In the genomic region with DNA sequence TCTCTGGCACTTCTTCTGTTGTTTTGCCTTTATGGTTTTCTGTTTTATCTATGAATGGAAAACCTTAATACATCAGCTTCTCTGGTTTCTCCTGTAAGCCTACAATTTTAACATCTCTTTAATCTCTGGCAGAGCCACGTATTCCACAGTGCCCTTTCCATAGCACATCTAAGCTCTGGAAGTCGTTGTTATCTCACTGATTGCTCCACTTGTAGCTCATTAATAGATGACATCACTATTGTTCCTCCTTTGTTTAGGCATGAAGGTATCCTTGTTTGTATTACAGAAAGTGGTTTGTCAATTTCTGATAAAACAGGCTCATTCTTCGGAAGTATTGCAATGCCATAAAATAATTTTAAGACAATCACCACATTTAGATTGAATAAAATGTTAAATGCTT, we compare ENCODE assay signal across 25 cellular contexts.
A peak's percentile ranks its signal among the peaks of the same experiment; 100 is the strongest.
DNase-seq lines count a peak whose midpoint lies in the region; ATAC-seq, FAIRE-seq and TF ChIP-seq lines count a peak whose summit lies in the region.
"Had no signal": no experiment of that assay in that cellular context is flagged by ENCODE, and none has a peak within 500 bp of the region (broad histone marks: within the 10 kb centered on the region; RNA-seq: fewer than 3 reads in every experiment).

No MANE protein-coding gene starts in this region.

- DNase-seq in HepG2 (ENCODE audit: low spot score) = no peak
- no peak for DNase-seq in right lobe of liver
- peak; percentile 55 for DNase-seq in amniotic epithelial cell (ENCODE audit: low read depth)
- DNase-seq: 8988T; ACHN; BE2C; C1 segment of cervical spinal cord; CD4-positive, alpha-beta memory T cell; CD4-positive, CD25-positive, alpha-beta regulatory T cell; CD8-positive, alpha-beta memory T cell; COR-L47; DMS 273 treated with DMSO at 0.1 percent for 48 hours; DMS153; DMS53; DMS79; DND-41; EL; GDM1 had no signal

- no peak for TF ChIP-seq RAD21 in HepG2 (CRISPR knock-in tag; IDR thresholded peaks at IDR 0.05)

- intact Hi-C loops in HepG2 (cut with micrococcal nuclease; ENCODE audit: unreplicated experiment) = no loop called here
- intact Hi-C loops in right lobe of liver (cut with DNase I) = no loop called here

- H3K9me3 ChIP-seq in HepG2 (ENCODE audit: low read length) = no peaks in the 10 kb centered on the region
- no peaks in the 10 kb centered on the region for H3K9me3 ChIP-seq in right lobe of liver
- H3K9me3 ChIP-seq: BE2C, BLaER1 had no signal

- no peak for FAIRE-seq in HepG2 (lab: Jason Lieb, UNC)
- FAIRE-seq: A204.1, GM12878, GM12892, GM18507 had no signal

- no peak for TF ChIP-seq POLR2A in HepG2 (IDR thresholded peaks at IDR 0.05; ENCODE audit: insufficient read depth in 1 of 2, low read depth in 2 of 2, low read length in 2 of 2)
- TF ChIP-seq POLR2A in right lobe of liver (IDR thresholded peaks at IDR 0.05) = no peak

- WGBS in HepG2 (ENCODE audit: low lambda C conversion rate) = 2% methylated on average over 3 of the region's 3 CpGs
- 41% methylated on average over 3 of the region's 3 CpGs for WGBS in right lobe of liver (ENCODE audit: insufficient coverage, low coverage, low lambda C conversion rate, missing lambda C conversion rate)

- H3K27me3 ChIP-seq in HepG2 (ENCODE audit: control insufficient read depth in 1 of 2, insufficient read depth in 2 of 2, low read length in 2 of 2) (no peaks in the 10 kb centered on the region), right lobe of liver (no peaks in the 10 kb centered on the region)
- H3K27me3 ChIP-seq: BE2C, BLaER1 had no signal

- H3K4me3 ChIP-seq in HepG2 (replicated peaks in 1 of 3; ENCODE audit: insufficient read depth in 1 of 3, low read depth in 2 of 3, low read length in 3 of 3) (no peak overlapping the region), right lobe of liver (no peak overlapping the region)
- H3K4me3 ChIP-seq: BLaER1, GM12878 had no signal

- CTCF ChIA-PET in HepG2 (lab: Yijun Ruan, JAX; ENCODE audit: low intra/inter-chr PET ratio, low total read pairs) = no interaction called here

- TF ChIP-seq EP300 in HepG2 (IDR thresholded peaks at IDR 0.05; ENCODE audit: low read depth in 2 of 2, low read length in 2 of 2) (no peak), HepG2 (CRISPR knock-in tag; IDR thresholded peaks at IDR 0.05; ENCODE audit: borderline replicate concordance) (no peak)

- ATAC-seq in HepG2 (no peak), right lobe of liver (no peak), HG02623 (IDR thresholded peaks at IDR 0.05; ENCODE audit: unreplicated experiment) (no peak), esophagus mucosa (no peak)
- ATAC-seq: GM12878 had no signal

- H3K27ac ChIP-seq in HepG2 (ENCODE audit: extremely low read length, insufficient read depth, low read length) (no peak overlapping the region), right lobe of liver (no peak overlapping the region)
- H3K27ac ChIP-seq: BLaER1 had no signal

- no peaks in the 10 kb centered on the region for H3K79me2 ChIP-seq in HepG2 (ENCODE audit: insufficient read depth, low read length)

- H3K9ac ChIP-seq in HepG2 (ENCODE audit: insufficient read depth, low read depth, low read length) = no peak overlapping the region
- H3K9ac ChIP-seq: BLaER1 had no signal

- H3K4me1 ChIP-seq in HepG2 (ENCODE audit: insufficient read depth, low read length) (no peaks in the 10 kb centered on the region), right lobe of liver (no peaks in the 10 kb centered on the region)
- H3K4me1 ChIP-seq: BE2C, BLaER1 had no signal

- no peak overlapping the region for H3K4me2 ChIP-seq in HepG2 (ENCODE audit: low read depth, low read length)
- H3K4me2 ChIP-seq: BLaER1 had no signal

- H2AFZ ChIP-seq in HepG2 (ENCODE audit: low read length) = no peak overlapping the region

- H3K36me3 ChIP-seq in HepG2 (replicated peaks in 1 of 2; ENCODE audit: control insufficient read depth in 1 of 2, insufficient read depth in 2 of 2, low read length in 2 of 2) (no peaks in the 10 kb centered on the region), right lobe of liver (no peaks in the 10 kb centered on the region)
- H3K36me3 ChIP-seq: BE2C, BLaER1 had no signal

- no TSS peak for BruUV-seq in HepG2 (replicated peaks; lab: Mats Ljungman, UMichigan)

- H4K20me1 ChIP-seq in HepG2 (ENCODE audit: insufficient read depth, low read length) = no peaks in the 10 kb centered on the region
- H4K20me1 ChIP-seq: BLaER1 had no signal

- TF ChIP-seq CTCF in HepG2 (CRISPR knock-in tag; IDR thresholded peaks at IDR 0.05) (no peak), right lobe of liver (IDR thresholded peaks at IDR 0.05) (no peak)

- POLR2A ChIA-PET in HepG2 (lab: Yijun Ruan, JAX) = no interaction called here

- in situ Hi-C loops in HepG2 (cut with HindIII; ENCODE audit: extremely low pct_ligation_motif_present, low pct_unique_long_range_greater_than_20kb) = no loop called here

TF ChIP-seq in HepG2, 621 proteins besides CTCF, POLR2A, EP300 and RAD21:
- TF ChIP-seq, protein P1, sequence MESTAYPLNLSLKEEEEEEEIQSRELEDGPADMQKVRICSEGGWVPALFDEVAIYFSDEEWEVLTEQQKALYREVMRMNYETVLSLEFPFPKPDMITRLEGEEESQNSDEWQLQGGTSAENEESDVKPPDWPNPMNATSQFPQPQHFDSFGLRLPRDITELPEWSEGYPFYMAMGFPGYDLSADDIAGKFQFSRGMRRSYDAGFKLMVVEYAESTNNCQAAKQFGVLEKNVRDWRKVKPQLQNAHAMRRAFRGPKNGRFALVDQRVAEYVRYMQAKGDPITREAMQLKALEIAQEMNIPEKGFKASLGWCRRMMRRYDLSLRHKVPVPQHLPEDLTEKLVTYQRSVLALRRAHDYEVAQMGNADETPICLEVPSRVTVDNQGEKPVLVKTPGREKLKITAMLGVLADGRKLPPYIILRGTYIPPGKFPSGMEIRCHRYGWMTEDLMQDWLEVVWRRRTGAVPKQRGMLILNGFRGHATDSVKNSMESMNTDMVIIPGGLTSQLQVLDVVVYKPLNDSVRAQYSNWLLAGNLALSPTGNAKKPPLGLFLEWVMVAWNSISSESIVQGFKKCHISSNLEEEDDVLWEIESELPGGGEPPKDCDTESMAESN (CRISPR knock-in tag; conservative IDR thresholded peaks at IDR 0.05) = no peak
- TF ChIP-seq ZFX (CRISPR knock-in tag; IDR thresholded peaks at IDR 0.05; ENCODE audit: low read depth) (no peak), BORCS8-MEF2B (CRISPR knock-in tag; IDR thresholded peaks at IDR 0.05) (no peak), CHD4 (IDR thresholded peaks at IDR 0.05; ENCODE audit: borderline replicate concordance, low read length) (no peak), ZNF629 (CRISPR knock-in tag; conservative IDR thresholded peaks at IDR 0.05) (no peak), ADNP (CRISPR knock-in tag; IDR thresholded peaks at IDR 0.05) (no peak), THAP11 (CRISPR knock-in tag; IDR thresholded peaks at IDR 0.05) (no peak), ZNF552 (CRISPR knock-in tag; IDR thresholded peaks at IDR 0.05; ENCODE audit: borderline replicate concordance) (no peak), ZNF598 (CRISPR knock-in tag; IDR thresholded peaks at IDR 0.05; ENCODE audit: borderline replicate concordance) (no peak), CREB1 (IDR thresholded peaks at IDR 0.05) (0 out of 2 replicates have a peak, but pooled peaks have one; percentile 14), CREB1 (CRISPR knock-in tag; IDR thresholded peaks at IDR 0.05) (no peak), ATF7 (IDR thresholded peaks at IDR 0.05) (peak; percentile 84), ATF7 (CRISPR knock-in tag; IDR thresholded peaks at IDR 0.05) (no peak)
- TF ChIP-seq, protein P2, sequence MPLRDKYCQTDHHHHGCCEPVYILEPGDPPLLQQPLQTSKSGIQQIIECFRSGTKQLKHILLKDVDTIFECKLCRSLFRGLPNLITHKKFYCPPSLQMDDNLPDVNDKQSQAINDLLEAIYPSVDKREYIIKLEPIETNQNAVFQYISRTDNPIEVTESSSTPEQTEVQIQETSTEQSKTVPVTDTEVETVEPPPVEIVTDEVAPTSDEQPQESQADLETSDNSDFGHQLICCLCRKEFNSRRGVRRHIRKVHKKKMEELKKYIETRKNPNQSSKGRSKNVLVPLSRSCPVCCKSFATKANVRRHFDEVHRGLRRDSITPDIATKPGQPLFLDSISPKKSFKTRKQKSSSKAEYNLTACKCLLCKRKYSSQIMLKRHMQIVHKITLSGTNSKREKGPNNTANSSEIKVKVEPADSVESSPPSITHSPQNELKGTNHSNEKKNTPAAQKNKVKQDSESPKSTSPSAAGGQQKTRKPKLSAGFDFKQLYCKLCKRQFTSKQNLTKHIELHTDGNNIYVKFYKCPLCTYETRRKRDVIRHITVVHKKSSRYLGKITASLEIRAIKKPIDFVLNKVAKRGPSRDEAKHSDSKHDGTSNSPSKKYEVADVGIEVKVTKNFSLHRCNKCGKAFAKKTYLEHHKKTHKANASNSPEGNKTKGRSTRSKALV (CRISPR knock-in tag; IDR thresholded peaks at IDR 0.05) = no peak
- TF ChIP-seq, protein P3, sequence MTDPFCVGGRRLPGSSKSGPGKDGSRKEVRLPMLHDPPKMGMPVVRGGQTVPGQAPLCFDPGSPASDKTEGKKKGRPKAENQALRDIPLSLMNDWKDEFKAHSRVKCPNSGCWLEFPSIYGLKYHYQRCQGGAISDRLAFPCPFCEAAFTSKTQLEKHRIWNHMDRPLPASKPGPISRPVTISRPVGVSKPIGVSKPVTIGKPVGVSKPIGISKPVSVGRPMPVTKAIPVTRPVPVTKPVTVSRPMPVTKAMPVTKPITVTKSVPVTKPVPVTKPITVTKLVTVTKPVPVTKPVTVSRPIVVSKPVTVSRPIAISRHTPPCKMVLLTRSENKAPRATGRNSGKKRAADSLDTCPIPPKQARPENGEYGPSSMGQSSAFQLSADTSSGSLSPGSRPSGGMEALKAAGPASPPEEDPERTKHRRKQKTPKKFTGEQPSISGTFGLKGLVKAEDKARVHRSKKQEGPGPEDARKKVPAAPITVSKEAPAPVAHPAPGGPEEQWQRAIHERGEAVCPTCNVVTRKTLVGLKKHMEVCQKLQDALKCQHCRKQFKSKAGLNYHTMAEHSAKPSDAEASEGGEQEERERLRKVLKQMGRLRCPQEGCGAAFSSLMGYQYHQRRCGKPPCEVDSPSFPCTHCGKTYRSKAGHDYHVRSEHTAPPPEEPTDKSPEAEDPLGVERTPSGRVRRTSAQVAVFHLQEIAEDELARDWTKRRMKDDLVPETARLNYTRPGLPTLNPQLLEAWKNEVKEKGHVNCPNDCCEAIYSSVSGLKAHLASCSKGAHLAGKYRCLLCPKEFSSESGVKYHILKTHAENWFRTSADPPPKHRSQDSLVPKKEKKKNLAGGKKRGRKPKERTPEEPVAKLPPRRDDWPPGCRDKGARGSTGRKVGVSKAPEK (CRISPR knock-in tag; IDR thresholded peaks at IDR 0.05; ENCODE audit: borderline replicate concordance) = no peak
